In genomic region chr11:117022526-117022925, GRCh38 we compare ENCODE assay signal across 14 cellular contexts.
DNase-seq lines count a peak whose midpoint lies in the region; ATAC-seq and TF ChIP-seq lines count a peak whose summit lies in the region.
"Had no signal": no experiment of that assay in that cellular context is flagged by ENCODE, and none has a peak within 500 bp of the region (broad histone marks: within the 10 kb centered on the region; RNA-seq: fewer than 3 reads in every experiment).

No MANE protein-coding gene starts in this region.

- peaks cover 42% of the 10 kb centered on the region for H3K4me1 Mint-ChIP-seq in nephron

- no peaks in the 10 kb centered on the region for H3K27me3 Mint-ChIP-seq in nephron (ENCODE audit: low read depth)

- peaks cover 0 to 15% of the 10 kb centered on the region in 2 donors for H3K36me3 Mint-ChIP-seq in activated naive CD4-positive, alpha-beta T cell treated with anti-CD3 and anti-CD28 coated beads, Interleukin-2, amount 50 U/mL, for 72 hours
- H3K36me3 Mint-ChIP-seq in nephron (ENCODE audit: low read depth): no peaks in the 10 kb centered on the region

- no peak for TF ChIP-seq CTCF in nephron (IDR thresholded peaks at IDR 0.05; ENCODE audit: unreplicated experiment in 3 of 3)

- peak overlapping the region; percentile 22 to 84 for H3K27ac Mint-ChIP-seq in activated naive CD4-positive, alpha-beta T cell treated with anti-CD3 and anti-CD28 coated beads, Interleukin-2, amount 50 U/mL, for 72 hours
- peak overlapping the region in 2 of 3 experiments; percentile 7 to 17 for H3K27ac Mint-ChIP-seq in nephron

- ATAC-seq in activated CD4-positive, CD25-positive, alpha-beta regulatory T cell treated with anti-CD3 and anti-CD28 coated beads, Interleukin-2, amount 50 U/mL, for 24 hours: peak; percentile 49 to 63
- peak; percentile 39 for ATAC-seq in GM21619 (IDR thresholded peaks at IDR 0.05; ENCODE audit: unreplicated experiment)
- peak; percentile 59 to 68 for ATAC-seq in activated naive CD4-positive, alpha-beta T cell treated with anti-CD3 and anti-CD28 coated beads, Interleukin-2, amount 50 U/mL, for 72 hours
- no peak for ATAC-seq in GM21381 (IDR thresholded peaks at IDR 0.05; ENCODE audit: unreplicated experiment)
- ATAC-seq: gastrocnemius medialis had no signal

- no peaks in the 10 kb centered on the region for H3K9me3 Mint-ChIP-seq in activated naive CD4-positive, alpha-beta T cell treated with anti-CD3 and anti-CD28 coated beads, Interleukin-2, amount 50 U/mL, for 72 hours
- no peaks in the 10 kb centered on the region for H3K9me3 Mint-ChIP-seq in nephron
- H3K9me3 Mint-ChIP-seq: neural crest cell had no signal

- DNase-seq in activated CD4-positive, CD25-positive, alpha-beta regulatory T cell treated with anti-CD3 and anti-CD28 coated beads, Interleukin-2, amount 50 U/mL, for 72 hours: no peak
- no peak for DNase-seq in activated naive CD4-positive, alpha-beta T cell treated with anti-CD3 and anti-CD28 coated beads, Interleukin-2, amount 50 U/mL, for 72 hours (ENCODE audit: low spot score in 2 of 2)
- DNase-seq in COLO668 (lab: John Stamatoyannopoulos, UW; ENCODE audit: unreplicated experiment): no peak
- DNase-seq in activated CD4-positive, CD25-positive, alpha-beta regulatory T cell (lab: John Stamatoyannopoulos, UW): no peak
- DNase-seq: 8988T, DMS 273 treated with DMSO at 0.1 percent for 48 hours, gastrocnemius medialis, MM.1S, NCI-H2171 treated with DMSO at 0.1 percent for 48 hours had no signal

- H3K4me3 Mint-ChIP-seq in nephron: no peak overlapping the region
- H3K4me3 Mint-ChIP-seq: neural crest cell had no signal
